In the genomic region with DNA sequence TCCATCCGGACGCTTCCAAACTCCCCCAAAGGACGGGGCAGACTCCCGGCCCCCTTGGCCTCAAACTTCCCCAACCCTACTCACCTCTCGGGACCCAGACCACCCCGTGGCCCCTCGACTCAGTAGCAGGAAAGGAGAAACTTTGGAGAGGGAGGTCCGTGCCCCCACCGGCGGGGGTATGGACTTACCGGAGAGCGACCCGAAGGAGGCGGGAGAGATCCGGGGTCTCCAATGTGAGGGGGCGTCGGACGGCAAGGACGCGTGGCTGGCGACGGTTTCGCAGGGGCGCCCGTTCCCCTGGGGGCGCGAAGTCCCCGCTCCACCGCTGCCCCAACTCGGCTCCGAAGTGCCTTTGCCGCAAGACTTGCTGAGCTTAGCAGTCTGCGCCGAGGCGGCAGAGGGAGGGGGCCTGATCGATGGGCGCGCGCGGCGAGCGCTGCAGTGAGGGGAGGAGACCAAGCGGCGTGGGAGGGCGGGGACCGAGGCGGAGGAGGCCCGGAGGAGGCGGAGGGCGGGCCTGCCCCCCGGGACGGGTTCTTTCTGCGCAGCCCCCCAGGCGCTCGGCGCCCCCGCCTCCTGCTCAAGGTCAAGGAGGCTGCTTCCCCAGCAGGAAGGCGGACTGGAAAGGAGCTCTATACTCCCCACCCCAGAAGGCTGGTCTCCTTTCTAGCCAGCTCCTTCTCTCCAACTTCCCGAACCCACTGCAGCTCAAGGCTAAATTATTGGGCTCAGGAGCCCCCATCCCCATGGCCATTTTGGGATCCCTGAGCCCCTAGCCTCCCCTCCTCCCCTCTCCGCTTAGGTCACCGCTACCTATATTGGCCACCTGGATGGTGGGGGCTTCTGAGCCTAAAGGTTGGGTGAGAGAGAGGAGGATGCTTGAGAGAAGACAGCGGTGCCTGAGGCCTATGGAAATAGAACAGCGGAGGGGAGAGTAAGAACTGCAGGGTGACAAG, we compare ENCODE assay signal across 8 cellular contexts. TPM values are rescaled to one million over a fixed set of nuclear protein-coding genes. Genes with fewer than 3 reads are reported as not detected.
DNase-seq lines count a peak whose midpoint lies in the region; ATAC-seq, FAIRE-seq and TF ChIP-seq lines count a peak whose summit lies in the region.

A gene (minus strand): TSS at position 385 of the 956 bp plus-strand sequence. CDS start 104,682 bp downstream, outside the sequence.

- H3K4me2 ChIP-seq in HepG2 (ENCODE audit: low read depth, low read length): peak within 1 kb of the TSS; percentile 58
- no peak within 1 kb of the TSS for H3K4me2 ChIP-seq in PC-3 (ENCODE audit: low read length)

- H3K9me3 ChIP-seq in HepG2 (ENCODE audit: low read length) (no peaks in the 10 kb centered on the region), testis (no peaks in the 10 kb centered on the region), PC-3 (ENCODE audit: low read length) (no peaks in the 10 kb centered on the region)

- H3K9me3 Mint-ChIP-seq in Calu3 (ENCODE audit: low read depth, unreplicated experiment): no peaks in the 10 kb centered on the region

- POLR2A ChIA-PET in HepG2 (lab: Yijun Ruan, JAX): no interaction called here
- POLR2A ChIA-PET in PC-3 (lab: Charles Lee; ENCODE audit: unreplicated experiment): no interaction called here

- H2AFZ ChIP-seq in HepG2 (ENCODE audit: low read length) (no peak within 1 kb of the TSS), PC-3 (ENCODE audit: low read length) (no peak within 1 kb of the TSS)

- CTCF ChIA-PET in Calu3 (lab: Charles Lee): interaction anchor here (1.3 kb wide), 1 partner anchor 18 kb away, joined by 3 read pairs; no protein-coding TSS in a partner anchor
- CTCF ChIA-PET in HepG2 (lab: Yijun Ruan, JAX; ENCODE audit: low intra/inter-chr PET ratio, low total read pairs): no interaction called here
- CTCF ChIA-PET in PC-3 (lab: Charles Lee): no interaction called here

- H4K20me1 ChIP-seq in HepG2 (ENCODE audit: insufficient read depth, low read length): no peaks in the 10 kb centered on the region; the same call in 1 of the 2 replicates
- H4K20me1 ChIP-seq in PC-3 (ENCODE audit: low read length): no peaks in the 10 kb centered on the region

- peaks cover 85% of the 10 kb centered on the region for H3K27me3 Mint-ChIP-seq in Calu3 (ENCODE audit: unreplicated experiment)

- TF ChIP-seq CTCF in Calu3 (IDR thresholded peaks at IDR 0.05; ENCODE audit: unreplicated experiment) (no peak), HepG2 (CRISPR knock-in tag; IDR thresholded peaks at IDR 0.05) (no peak), testis (IDR thresholded peaks at IDR 0.05) (no peak), PC-3 (conservative IDR thresholded peaks at IDR 0.05; ENCODE audit: low read depth, low read length) (no peak)

- ATAC-seq in HepG2 (peak; percentile 84), HG03135 (IDR thresholded peaks at IDR 0.05; ENCODE audit: unreplicated experiment) (no peak), PC-3 (no peak), HG03342 (IDR thresholded peaks at IDR 0.05; ENCODE audit: unreplicated experiment) (no peak)

- H3K36me3 ChIP-seq in HepG2 (replicated peaks in 1 of 2; ENCODE audit: control insufficient read depth in 1 of 2, insufficient read depth in 2 of 2, low read length in 2 of 2) (no peaks in the 10 kb centered on the region), testis (ENCODE audit: low read depth, missing control alignments) (no peaks in the 10 kb centered on the region), PC-3 (ENCODE audit: low read depth, low read length) (no peaks in the 10 kb centered on the region)

- in situ Hi-C loops in HepG2 (cut with HindIII; ENCODE audit: extremely low pct_ligation_motif_present, low pct_unique_long_range_greater_than_20kb): loop anchor here (10.0 kb wide), 1 partner anchor 516 kb away; a partner anchor contains a TSS

- H3K36me3 Mint-ChIP-seq in Calu3 (ENCODE audit: insufficient read depth, unreplicated experiment): no peaks in the 10 kb centered on the region

- peak within 1 kb of the TSS; percentile 50 for H3K4me3 Mint-ChIP-seq in Calu3 (ENCODE audit: low read depth, unreplicated experiment)

- intact Hi-C loops in Calu3 (cut with micrococcal nuclease; ENCODE audit: unreplicated experiment) (loop anchor here (10.0 kb wide), 1 partner anchor 526 kb away; no protein-coding TSS in a partner anchor), HepG2 (cut with micrococcal nuclease; ENCODE audit: unreplicated experiment) (loop anchor here (10.0 kb wide), 3 partner anchors 206 to 366 kb away; a partner anchor contains a TSS), testis (cut with DNase I; ENCODE audit: low total_unique reads) (no loop called here), PC-3 (cut with micrococcal nuclease) (no loop called here)

- 20% methylated on average over 10 of the region's 63 CpGs for WGBS in HepG2 (ENCODE audit: low lambda C conversion rate)
- WGBS in testis, 2 donors: 4 to 10% methylated on average over 14 to 60 of the region's 63 CpGs

- no peaks in the 10 kb centered on the region for H3F3A ChIP-seq in PC-3 (ENCODE audit: low read length, unreplicated experiment)

- FAIRE-seq in HepG2 (lab: Jason Lieb, UNC): no peak

- H3K4me1 ChIP-seq in HepG2 (ENCODE audit: insufficient read depth, low read length) (0 out of 2 replicates have a peak, but pooled peaks cover 8% of the 10 kb centered on the region), testis (peaks cover 13% of the 10 kb centered on the region), PC-3 (ENCODE audit: insufficient read depth, low read length) (peaks cover 13% of the 10 kb centered on the region)

- no peaks in the 10 kb centered on the region for H3K79me2 ChIP-seq in HepG2 (ENCODE audit: insufficient read depth, low read length)
- no peaks in the 10 kb centered on the region for H3K79me2 ChIP-seq in PC-3 (ENCODE audit: low read length)

- H3K9me2 ChIP-seq in PC-3 (replicated peaks; ENCODE audit: low read length): no peaks in the 10 kb centered on the region

- TF ChIP-seq POLR2A in HepG2 (IDR thresholded peaks at IDR 0.05; ENCODE audit: insufficient read depth in 1 of 2, low read depth in 2 of 2, low read length in 2 of 2): no peak
- TF ChIP-seq POLR2A in testis (IDR thresholded peaks at IDR 0.05): no peak

- peak within 1 kb of the TSS; percentile 19 to 60 (median 23); a peak in 3 of 6 replicates for H3K4me3 ChIP-seq in HepG2 (replicated peaks in 1 of 3; ENCODE audit: insufficient read depth in 1 of 3, low read depth in 2 of 3, low read length in 3 of 3)
- peak within 1 kb of the TSS; percentile 40 to 76 for H3K4me3 ChIP-seq in testis
- no peak within 1 kb of the TSS for H3K4me3 ChIP-seq in PC-3 (ENCODE audit: low read length)

- peaks cover 10% of the 10 kb centered on the region for H3K4me1 Mint-ChIP-seq in Calu3 (ENCODE audit: low read depth, unreplicated experiment)

- H3K27ac ChIP-seq in HepG2 (ENCODE audit: extremely low read length, insufficient read depth, low read length): no peak within 1 kb of the TSS
- H3K27ac ChIP-seq in testis: no peak within 1 kb of the TSS
- H3K27ac ChIP-seq in PC-3 (ENCODE audit: low read length): no peak within 1 kb of the TSS

- BruUV-seq in Calu3 (replicated peaks; lab: Mats Ljungman, UMichigan): no TSS peak
- no TSS peak for BruUV-seq in HepG2 (replicated peaks; lab: Mats Ljungman, UMichigan)
- BruUV-seq in PC-3 (replicated peaks; lab: Mats Ljungman, UMichigan): no TSS peak

- H3K9ac ChIP-seq in HepG2 (ENCODE audit: insufficient read depth, low read depth, low read length): no peak within 1 kb of the TSS
- no peak within 1 kb of the TSS for H3K9ac ChIP-seq in PC-3 (ENCODE audit: low read length)

- TF ChIP-seq RAD21 in HepG2 (CRISPR knock-in tag; IDR thresholded peaks at IDR 0.05): no peak

- H3K27ac Mint-ChIP-seq in Calu3 (ENCODE audit: unreplicated experiment): no peak within 1 kb of the TSS

- TF ChIP-seq EP300 in HepG2 (IDR thresholded peaks at IDR 0.05; ENCODE audit: low read depth in 2 of 2, low read length in 2 of 2): no peak
- no peak for TF ChIP-seq EP300 in HepG2 (CRISPR knock-in tag; IDR thresholded peaks at IDR 0.05; ENCODE audit: borderline replicate concordance)

- DNase-seq in Calu3: peak; percentile 46
- peak; percentile 69 for DNase-seq in NCI-H1092 treated with DMSO at 0.1 percent for 48 hours (lab: John Stamatoyannopoulos, UW)
- peak; percentile 64 for DNase-seq in astrocyte of the hippocampus (ENCODE audit: low read depth, low spot score)
- DNase-seq in HepG2 (ENCODE audit: low spot score): no peak
- peak; percentile 81 for DNase-seq in testis
- no peak for DNase-seq in PC-3

- H3K27me3 ChIP-seq in HepG2 (ENCODE audit: control insufficient read depth in 1 of 2, insufficient read depth in 2 of 2, low read length in 2 of 2): peaks cover 21 to 76% of the 10 kb centered on the region in 2 experiments
- H3K27me3 ChIP-seq in testis: no peaks in the 10 kb centered on the region
- H3K27me3 ChIP-seq in PC-3 (ENCODE audit: low read length): peaks cover 28% of the 10 kb centered on the region

TF ChIP-seq in HepG2, 621 proteins besides CTCF, POLR2A, EP300 and RAD21 (continues in another document):
- TF ChIP-seq MAZ (IDR thresholded peaks at IDR 0.05; ENCODE audit: borderline replicate concordance, low read depth, low read length) (no peak), MAZ (CRISPR knock-in tag; IDR thresholded peaks at IDR 0.05; ENCODE audit: low read depth) (peak; percentile 63)

RNA-seq across cellular contexts. Expression of the gene that starts here (rescaled TPM):
- total RNA-seq in Calu3 (2022): not detected in 2 replicates
- total RNA-seq in HepG2 (2016; rRNA removed; fragmentation: Illumina TruSeq; extraction: Trizol): not detected in 2 replicates
- not detected in 2 replicates for total RNA-seq in HepG2 (2016; cell fraction: cytosol; rRNA removed; fragmentation: Illumina TruSeq; extraction: Trizol; ENCODE audit: low read depth)
- not detected in 2 replicates for total RNA-seq in HepG2 (2016; cell fraction: insoluble cytoplasmic fraction; rRNA removed; fragmentation: Illumina TruSeq; extraction: Trizol)
- total RNA-seq in HepG2 (2016; cell fraction: membrane; rRNA removed; fragmentation: Illumina TruSeq; extraction: Trizol): not detected in 2 replicates
- not detected in 2 replicates for total RNA-seq in HepG2 (2016; cell fraction: nucleus; rRNA removed; fragmentation: Illumina TruSeq; extraction: Trizol)
- polyA plus RNA-seq in HepG2 (2011; rRNA removed): not detected in 2 replicates
- polyA plus RNA-seq in HepG2 (2011; cell fraction: cytosol; rRNA removed): not detected in 2 replicates
- polyA plus RNA-seq in HepG2 (2011; cell fraction: nucleus; rRNA removed): not detected in 2 replicates
- 0.03 TPM in 2 replicates for polyA plus RNA-seq in HepG2 (2012)
- not detected in 2 replicates for polyA plus RNA-seq in HepG2 (2016; cell fraction: cytosol; fragmentation: Illumina TruSeq; extraction: Trizol; ENCODE audit: low read depth)
- not detected in 2 replicates for polyA plus RNA-seq in HepG2 (2016; cell fraction: insoluble cytoplasmic fraction; fragmentation: Illumina TruSeq; extraction: Trizol; ENCODE audit: low read depth)
- not detected in 2 replicates for polyA plus RNA-seq in HepG2 (2016; cell fraction: membrane; fragmentation: Illumina TruSeq; extraction: Trizol; ENCODE audit: low read depth)
- polyA plus RNA-seq in HepG2 (2016; cell fraction: nucleus; fragmentation: Illumina TruSeq; extraction: Trizol; ENCODE audit: insufficient read depth, low read depth): not detected in 2 replicates
- polyA minus RNA-seq in HepG2 (2011; rRNA and poly(A)+ RNA removed; ENCODE audit: low replicate concordance): not detected in 2 replicates
- not detected in 2 replicates for polyA minus RNA-seq in HepG2 (2011; cell fraction: cytosol; rRNA and poly(A)+ RNA removed)
- not detected in 2 replicates for polyA minus RNA-seq in HepG2 (2011; cell fraction: nucleus; rRNA and poly(A)+ RNA removed)
- 1 to 10 TPM; 2.0 to 7.2 TPM for total RNA-seq in testis
- 2.1 TPM for polyA plus RNA-seq in testis (ENCODE audit: insufficient read depth, low read depth, low replicate concordance)
- not detected in 2 replicates for total RNA-seq in PC-3 (2014; rRNA removed)

Comparison
In these comparisons a context has a peak if more than half of its experiments do, and no peak if none do; other contexts are left out.
1. Peak in DNase-seq in Calu3; RNA of the gene not detected or under 1 TPM.
2. Peak in ATAC-seq, H3K4me3 ChIP-seq and H3K4me2 ChIP-seq in HepG2; RNA of the gene not detected or under 1 TPM.
3. DNase-seq: peak in NCI-H1092 treated with DMSO at 0.1 percent for 48 hours (single experiment), astrocyte of the hippocampus (single experiment) and testis (single experiment); none in HepG2 (single experiment) and PC-3 (single experiment).
4. intact Hi-C loops: an anchor here in Calu3 (10.0 kb wide) and HepG2 (10.0 kb wide); none called in testis and PC-3.